1 cellular context compared by ENCODE assay signal in the genomic region with DNA sequence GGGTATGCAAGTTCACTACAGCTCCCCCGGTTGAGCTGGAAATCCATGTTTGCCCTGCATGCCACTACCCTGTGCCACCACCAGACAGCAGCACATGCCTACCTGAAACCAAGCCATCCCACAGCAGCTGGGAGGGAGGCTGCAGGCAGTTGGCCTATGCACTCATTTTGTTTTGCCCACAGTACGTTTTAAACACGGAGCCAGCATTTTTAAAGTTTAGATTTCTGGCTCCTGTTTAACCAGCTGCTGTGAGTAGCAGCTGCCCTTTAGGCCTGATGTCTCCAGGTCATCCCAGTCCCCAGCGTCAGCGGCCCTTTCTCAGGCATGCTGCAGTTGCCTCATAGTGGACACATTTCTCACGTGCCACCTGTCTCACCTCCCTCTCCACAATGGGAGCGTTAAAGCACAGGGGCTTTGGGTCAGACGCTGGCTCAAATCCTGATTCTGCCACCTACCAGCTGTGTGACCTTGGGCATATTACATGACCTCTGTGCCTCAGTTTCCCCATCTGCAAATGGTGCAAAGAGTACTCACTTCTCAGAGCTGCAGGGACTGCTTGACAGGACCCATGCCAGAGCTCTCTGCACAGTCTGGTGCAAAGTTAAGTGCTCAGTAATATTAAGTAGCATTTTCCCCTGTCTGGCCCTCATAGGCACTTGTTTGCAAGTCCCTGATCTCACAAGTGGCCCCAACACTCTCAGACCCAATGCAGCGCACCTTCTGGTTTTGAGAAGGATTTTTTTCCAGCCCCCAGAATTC.
TF ChIP-seq lines count a peak whose summit lies in the region.

No MANE protein-coding gene starts in this region.

TF ChIP-seq in HepG2, 621 proteins besides CTCF, POLR2A, EP300 and RAD21 (continued from another document and continues in another):
- TF ChIP-seq, protein P1, sequence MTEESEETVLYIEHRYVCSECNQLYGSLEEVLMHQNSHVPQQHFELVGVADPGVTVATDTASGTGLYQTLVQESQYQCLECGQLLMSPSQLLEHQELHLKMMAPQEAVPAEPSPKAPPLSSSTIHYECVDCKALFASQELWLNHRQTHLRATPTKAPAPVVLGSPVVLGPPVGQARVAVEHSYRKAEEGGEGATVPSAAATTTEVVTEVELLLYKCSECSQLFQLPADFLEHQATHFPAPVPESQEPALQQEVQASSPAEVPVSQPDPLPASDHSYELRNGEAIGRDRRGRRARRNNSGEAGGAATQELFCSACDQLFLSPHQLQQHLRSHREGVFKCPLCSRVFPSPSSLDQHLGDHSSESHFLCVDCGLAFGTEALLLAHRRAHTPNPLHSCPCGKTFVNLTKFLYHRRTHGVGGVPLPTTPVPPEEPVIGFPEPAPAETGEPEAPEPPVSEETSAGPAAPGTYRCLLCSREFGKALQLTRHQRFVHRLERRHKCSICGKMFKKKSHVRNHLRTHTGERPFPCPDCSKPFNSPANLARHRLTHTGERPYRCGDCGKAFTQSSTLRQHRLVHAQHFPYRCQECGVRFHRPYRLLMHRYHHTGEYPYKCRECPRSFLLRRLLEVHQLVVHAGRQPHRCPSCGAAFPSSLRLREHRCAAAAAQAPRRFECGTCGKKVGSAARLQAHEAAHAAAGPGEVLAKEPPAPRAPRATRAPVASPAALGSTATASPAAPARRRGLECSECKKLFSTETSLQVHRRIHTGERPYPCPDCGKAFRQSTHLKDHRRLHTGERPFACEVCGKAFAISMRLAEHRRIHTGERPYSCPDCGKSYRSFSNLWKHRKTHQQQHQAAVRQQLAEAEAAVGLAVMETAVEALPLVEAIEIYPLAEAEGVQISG (CRISPR knock-in tag; IDR thresholded peaks at IDR 0.05) = no peak
- TF ChIP-seq ZSCAN21 (CRISPR knock-in tag; IDR thresholded peaks at IDR 0.05; ENCODE audit: borderline replicate concordance) (peak; percentile 87), ZNF382 (CRISPR knock-in tag; IDR thresholded peaks at IDR 0.05; ENCODE audit: borderline replicate concordance) (no peak), SMC3 (IDR thresholded peaks at IDR 0.05; ENCODE audit: low read length) (peak; percentile 99), HNRNPUL1 (IDR thresholded peaks at IDR 0.05; ENCODE audit: low read depth, low read length) (no peak), CCAR2 (optimal IDR thresholded peaks at IDR 0.05; ENCODE audit: low read depth, low read length) (no peak), CEBPB (IDR thresholded peaks at IDR 0.05; ENCODE audit: borderline replicate concordance, low read depth, low read length) (peak; percentile 83; the same call in 1 of the 2 replicates), GZF1 (CRISPR knock-in tag; IDR thresholded peaks at IDR 0.05) (no peak), NKX3-1 (CRISPR knock-in tag; IDR thresholded peaks at IDR 0.05) (no peak), DMAP1 (CRISPR knock-in tag; IDR thresholded peaks at IDR 0.05) (0 out of 2 replicates have a peak, but pooled peaks have one; percentile 65), ELF3 (CRISPR knock-in tag; IDR thresholded peaks at IDR 0.05) (0 out of 2 replicates have a peak, but pooled peaks have one; percentile 65), ZBTB3 (CRISPR knock-in tag; IDR thresholded peaks at IDR 0.05; ENCODE audit: borderline replicate concordance, low read depth) (no peak), KDM5B (CRISPR knock-in tag; IDR thresholded peaks at IDR 0.05; ENCODE audit: borderline replicate concordance) (peak; percentile 82; the same call in 1 of the 2 replicates), ZSCAN29 (CRISPR knock-in tag; conservative IDR thresholded peaks at IDR 0.05) (0 out of 2 replicates have a peak, but pooled peaks have one; percentile 8), GFI1 (CRISPR knock-in tag; IDR thresholded peaks at IDR 0.05; ENCODE audit: borderline replicate concordance) (0 out of 2 replicates have a peak, but pooled peaks have one; percentile 18), NCOA5 (CRISPR knock-in tag; IDR thresholded peaks at IDR 0.05) (no peak), ZNF674 (CRISPR knock-in tag; IDR thresholded peaks at IDR 0.05; ENCODE audit: low read depth) (no peak), ZNF460 (CRISPR knock-in tag; IDR thresholded peaks at IDR 0.05; ENCODE audit: borderline replicate concordance) (no peak), ZNF549 (CRISPR knock-in tag; IDR thresholded peaks at IDR 0.05) (no peak), ZNF772 (CRISPR knock-in tag; IDR thresholded peaks at IDR 0.05) (no peak), ZC3H4 (CRISPR knock-in tag; IDR thresholded peaks at IDR 0.05; ENCODE audit: borderline replicate concordance) (no peak), SKI (IDR thresholded peaks at IDR 0.05; ENCODE audit: partially characterized antibody) (no peak), SUZ12 (IDR thresholded peaks at IDR 0.05; ENCODE audit: low read depth, low read length) (no peak), SP4 (CRISPR knock-in tag; IDR thresholded peaks at IDR 0.05) (peak; percentile 32; the same call in 1 of the 2 replicates), PAF1 (CRISPR knock-in tag; IDR thresholded peaks at IDR 0.05) (no peak), KLF12 (CRISPR knock-in tag; IDR thresholded peaks at IDR 0.05; ENCODE audit: borderline replicate concordance) (no peak)
- TF ChIP-seq, protein P2, sequence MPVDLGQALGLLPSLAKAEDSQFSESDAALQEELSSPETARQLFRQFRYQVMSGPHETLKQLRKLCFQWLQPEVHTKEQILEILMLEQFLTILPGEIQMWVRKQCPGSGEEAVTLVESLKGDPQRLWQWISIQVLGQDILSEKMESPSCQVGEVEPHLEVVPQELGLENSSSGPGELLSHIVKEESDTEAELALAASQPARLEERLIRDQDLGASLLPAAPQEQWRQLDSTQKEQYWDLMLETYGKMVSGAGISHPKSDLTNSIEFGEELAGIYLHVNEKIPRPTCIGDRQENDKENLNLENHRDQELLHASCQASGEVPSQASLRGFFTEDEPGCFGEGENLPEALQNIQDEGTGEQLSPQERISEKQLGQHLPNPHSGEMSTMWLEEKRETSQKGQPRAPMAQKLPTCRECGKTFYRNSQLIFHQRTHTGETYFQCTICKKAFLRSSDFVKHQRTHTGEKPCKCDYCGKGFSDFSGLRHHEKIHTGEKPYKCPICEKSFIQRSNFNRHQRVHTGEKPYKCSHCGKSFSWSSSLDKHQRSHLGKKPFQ (CRISPR knock-in tag; IDR thresholded peaks at IDR 0.05; ENCODE audit: insufficient replicate concordance) = no peak
- TF ChIP-seq, protein P3, sequence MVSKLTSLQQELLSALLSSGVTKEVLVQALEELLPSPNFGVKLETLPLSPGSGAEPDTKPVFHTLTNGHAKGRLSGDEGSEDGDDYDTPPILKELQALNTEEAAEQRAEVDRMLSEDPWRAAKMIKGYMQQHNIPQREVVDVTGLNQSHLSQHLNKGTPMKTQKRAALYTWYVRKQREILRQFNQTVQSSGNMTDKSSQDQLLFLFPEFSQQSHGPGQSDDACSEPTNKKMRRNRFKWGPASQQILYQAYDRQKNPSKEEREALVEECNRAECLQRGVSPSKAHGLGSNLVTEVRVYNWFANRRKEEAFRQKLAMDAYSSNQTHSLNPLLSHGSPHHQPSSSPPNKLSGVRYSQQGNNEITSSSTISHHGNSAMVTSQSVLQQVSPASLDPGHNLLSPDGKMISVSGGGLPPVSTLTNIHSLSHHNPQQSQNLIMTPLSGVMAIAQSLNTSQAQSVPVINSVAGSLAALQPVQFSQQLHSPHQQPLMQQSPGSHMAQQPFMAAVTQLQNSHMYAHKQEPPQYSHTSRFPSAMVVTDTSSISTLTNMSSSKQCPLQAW (CRISPR knock-in tag; IDR thresholded peaks at IDR 0.05) = no peak; the same call in none of the 2 replicates
- TF ChIP-seq, protein P4, sequence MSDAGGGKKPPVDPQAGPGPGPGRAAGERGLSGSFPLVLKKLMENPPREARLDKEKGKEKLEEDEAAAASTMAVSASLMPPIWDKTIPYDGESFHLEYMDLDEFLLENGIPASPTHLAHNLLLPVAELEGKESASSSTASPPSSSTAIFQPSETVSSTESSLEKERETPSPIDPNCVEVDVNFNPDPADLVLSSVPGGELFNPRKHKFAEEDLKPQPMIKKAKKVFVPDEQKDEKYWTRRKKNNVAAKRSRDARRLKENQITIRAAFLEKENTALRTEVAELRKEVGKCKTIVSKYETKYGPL (CRISPR knock-in tag; IDR thresholded peaks at IDR 0.05) = no peak
- TF ChIP-seq, protein P5, sequence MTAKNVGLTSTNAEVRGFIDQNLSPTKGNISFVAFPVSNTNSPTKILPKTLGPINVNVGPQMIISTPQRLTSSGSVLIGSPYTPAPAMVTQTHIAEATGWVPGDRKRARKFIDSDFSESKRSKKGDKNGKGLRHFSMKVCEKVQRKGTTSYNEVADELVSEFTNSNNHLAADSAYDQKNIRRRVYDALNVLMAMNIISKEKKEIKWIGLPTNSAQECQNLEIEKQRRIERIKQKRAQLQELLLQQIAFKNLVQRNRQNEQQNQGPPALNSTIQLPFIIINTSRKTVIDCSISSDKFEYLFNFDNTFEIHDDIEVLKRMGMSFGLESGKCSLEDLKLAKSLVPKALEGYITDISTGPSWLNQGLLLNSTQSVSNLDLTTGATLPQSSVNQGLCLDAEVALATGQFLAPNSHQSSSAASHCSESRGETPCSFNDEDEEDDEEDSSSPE (CRISPR knock-in tag; IDR thresholded peaks at IDR 0.05) = no peak
- TF ChIP-seq, protein P6, sequence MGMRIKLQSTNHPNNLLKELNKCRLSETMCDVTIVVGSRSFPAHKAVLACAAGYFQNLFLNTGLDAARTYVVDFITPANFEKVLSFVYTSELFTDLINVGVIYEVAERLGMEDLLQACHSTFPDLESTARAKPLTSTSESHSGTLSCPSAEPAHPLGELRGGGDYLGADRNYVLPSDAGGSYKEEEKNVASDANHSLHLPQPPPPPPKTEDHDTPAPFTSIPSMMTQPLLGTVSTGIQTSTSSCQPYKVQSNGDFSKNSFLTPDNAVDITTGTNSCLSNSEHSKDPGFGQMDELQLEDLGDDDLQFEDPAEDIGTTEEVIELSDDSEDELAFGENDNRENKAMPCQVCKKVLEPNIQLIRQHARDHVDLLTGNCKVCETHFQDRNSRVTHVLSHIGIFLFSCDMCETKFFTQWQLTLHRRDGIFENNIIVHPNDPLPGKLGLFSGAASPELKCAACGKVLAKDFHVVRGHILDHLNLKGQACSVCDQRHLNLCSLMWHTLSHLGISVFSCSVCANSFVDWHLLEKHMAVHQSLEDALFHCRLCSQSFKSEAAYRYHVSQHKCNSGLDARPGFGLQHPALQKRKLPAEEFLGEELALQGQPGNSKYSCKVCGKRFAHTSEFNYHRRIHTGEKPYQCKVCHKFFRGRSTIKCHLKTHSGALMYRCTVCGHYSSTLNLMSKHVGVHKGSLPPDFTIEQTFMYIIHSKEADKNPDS (CRISPR knock-in tag; IDR thresholded peaks at IDR 0.05) = peak; percentile 57; the same call in 1 of the 2 replicates
- TF ChIP-seq, protein P7, sequence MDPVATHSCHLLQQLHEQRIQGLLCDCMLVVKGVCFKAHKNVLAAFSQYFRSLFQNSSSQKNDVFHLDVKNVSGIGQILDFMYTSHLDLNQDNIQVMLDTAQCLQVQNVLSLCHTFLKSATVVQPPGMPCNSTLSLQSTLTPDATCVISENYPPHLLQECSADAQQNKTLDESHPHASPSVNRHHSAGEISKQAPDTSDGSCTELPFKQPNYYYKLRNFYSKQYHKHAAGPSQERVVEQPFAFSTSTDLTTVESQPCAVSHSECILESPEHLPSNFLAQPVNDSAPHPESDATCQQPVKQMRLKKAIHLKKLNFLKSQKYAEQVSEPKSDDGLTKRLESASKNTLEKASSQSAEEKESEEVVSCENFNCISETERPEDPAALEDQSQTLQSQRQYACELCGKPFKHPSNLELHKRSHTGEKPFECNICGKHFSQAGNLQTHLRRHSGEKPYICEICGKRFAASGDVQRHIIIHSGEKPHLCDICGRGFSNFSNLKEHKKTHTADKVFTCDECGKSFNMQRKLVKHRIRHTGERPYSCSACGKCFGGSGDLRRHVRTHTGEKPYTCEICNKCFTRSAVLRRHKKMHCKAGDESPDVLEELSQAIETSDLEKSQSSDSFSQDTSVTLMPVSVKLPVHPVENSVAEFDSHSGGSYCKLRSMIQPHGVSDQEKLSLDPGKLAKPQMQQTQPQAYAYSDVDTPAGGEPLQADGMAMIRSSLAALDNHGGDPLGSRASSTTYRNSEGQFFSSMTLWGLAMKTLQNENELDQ (CRISPR knock-in tag; IDR thresholded peaks at IDR 0.05; ENCODE audit: borderline replicate concordance) = peak; percentile 39; the same call in 1 of the 2 replicates
- TF ChIP-seq, protein P8, sequence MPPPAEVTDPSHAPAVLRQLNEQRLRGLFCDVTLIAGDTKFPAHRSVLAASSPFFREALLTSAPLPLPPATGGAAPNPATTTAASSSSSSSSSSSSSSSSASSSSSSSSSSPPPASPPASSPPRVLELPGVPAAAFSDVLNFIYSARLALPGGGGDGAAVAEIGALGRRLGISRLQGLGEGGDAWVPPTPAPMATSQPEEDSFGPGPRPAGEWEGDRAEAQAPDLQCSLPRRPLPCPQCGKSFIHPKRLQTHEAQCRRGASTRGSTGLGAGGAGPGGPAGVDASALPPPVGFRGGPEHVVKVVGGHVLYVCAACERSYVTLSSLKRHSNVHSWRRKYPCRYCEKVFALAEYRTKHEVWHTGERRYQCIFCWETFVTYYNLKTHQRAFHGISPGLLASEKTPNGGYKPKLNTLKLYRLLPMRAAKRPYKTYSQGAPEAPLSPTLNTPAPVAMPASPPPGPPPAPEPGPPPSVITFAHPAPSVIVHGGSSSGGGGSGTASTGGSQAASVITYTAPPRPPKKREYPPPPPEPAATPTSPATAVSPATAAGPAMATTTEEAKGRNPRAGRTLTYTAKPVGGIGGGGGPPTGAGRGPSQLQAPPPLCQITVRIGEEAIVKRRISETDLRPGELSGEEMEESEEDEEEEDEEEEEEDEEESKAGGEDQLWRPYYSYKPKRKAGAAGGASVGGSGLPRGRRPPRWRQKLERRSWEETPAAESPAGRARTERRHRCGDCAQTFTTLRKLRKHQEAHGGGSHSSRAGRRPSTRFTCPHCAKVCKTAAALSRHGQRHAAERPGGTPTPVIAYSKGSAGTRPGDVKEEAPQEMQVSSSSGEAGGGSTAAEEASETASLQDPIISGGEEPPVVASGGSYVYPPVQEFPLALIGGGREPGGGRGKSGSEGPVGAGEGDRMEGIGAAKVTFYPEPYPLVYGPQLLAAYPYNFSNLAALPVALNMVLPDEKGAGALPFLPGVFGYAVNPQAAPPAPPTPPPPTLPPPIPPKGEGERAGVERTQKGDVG (CRISPR knock-in tag; IDR thresholded peaks at IDR 0.05; ENCODE audit: borderline replicate concordance) = 0 out of 2 replicates have a peak, but pooled peaks have one; percentile 11
- TF ChIP-seq, protein P9, sequence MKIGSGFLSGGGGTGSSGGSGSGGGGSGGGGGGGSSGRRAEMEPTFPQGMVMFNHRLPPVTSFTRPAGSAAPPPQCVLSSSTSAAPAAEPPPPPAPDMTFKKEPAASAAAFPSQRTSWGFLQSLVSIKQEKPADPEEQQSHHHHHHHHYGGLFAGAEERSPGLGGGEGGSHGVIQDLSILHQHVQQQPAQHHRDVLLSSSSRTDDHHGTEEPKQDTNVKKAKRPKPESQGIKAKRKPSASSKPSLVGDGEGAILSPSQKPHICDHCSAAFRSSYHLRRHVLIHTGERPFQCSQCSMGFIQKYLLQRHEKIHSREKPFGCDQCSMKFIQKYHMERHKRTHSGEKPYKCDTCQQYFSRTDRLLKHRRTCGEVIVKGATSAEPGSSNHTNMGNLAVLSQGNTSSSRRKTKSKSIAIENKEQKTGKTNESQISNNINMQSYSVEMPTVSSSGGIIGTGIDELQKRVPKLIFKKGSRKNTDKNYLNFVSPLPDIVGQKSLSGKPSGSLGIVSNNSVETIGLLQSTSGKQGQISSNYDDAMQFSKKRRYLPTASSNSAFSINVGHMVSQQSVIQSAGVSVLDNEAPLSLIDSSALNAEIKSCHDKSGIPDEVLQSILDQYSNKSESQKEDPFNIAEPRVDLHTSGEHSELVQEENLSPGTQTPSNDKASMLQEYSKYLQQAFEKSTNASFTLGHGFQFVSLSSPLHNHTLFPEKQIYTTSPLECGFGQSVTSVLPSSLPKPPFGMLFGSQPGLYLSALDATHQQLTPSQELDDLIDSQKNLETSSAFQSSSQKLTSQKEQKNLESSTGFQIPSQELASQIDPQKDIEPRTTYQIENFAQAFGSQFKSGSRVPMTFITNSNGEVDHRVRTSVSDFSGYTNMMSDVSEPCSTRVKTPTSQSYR (CRISPR knock-in tag; IDR thresholded peaks at IDR 0.05; ENCODE audit: borderline replicate concordance) = peak; percentile 57; the same call in 1 of the 2 replicates
